Comparison of ENCODE assay signal across 15 cellular contexts in the genomic region with DNA sequence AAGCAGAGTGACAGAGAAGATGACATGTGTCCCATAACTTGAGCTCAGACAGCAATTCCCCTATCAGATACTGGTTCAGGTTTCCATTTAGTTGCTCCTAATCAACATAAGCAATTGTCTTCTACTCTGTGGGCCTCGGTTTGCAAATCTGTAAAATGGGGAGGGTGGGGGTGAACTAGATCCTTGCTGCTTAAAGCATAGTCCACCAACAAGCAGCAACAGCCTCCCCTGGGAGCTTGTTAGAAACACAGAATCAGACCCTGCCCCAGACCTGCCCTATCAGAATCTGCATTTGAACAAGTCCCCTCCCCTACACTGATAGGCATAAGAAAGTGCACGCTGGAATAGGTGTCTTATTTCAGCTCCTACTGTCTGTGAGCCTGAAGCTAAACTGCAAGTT.
"Had no signal": no experiment of that assay in that cellular context is flagged by ENCODE, and none has a peak within 500 bp of the region (broad histone marks: within the 10 kb centered on the region; RNA-seq: fewer than 3 reads in every experiment).

No MANE protein-coding gene starts in this region.

- FAIRE-seq: frontal cortex had no signal

- ATAC-seq: activated CD8-positive, alpha-beta T cell treated with anti-CD3 and anti-CD28 coated beads for 36 hours; activated T-cell treated with anti-CD3 and anti-CD28 coated beads, Interleukin-2, amount 50 U/mL, for 4 hours; left ventricle myocardium superior; naive thymus-derived CD8-positive, alpha-beta T cell; sciatic nerve; stimulated activated naive CD8-positive, alpha-beta T cell treated with anti-CD3 and anti-CD28 coated beads, Interleukin-15, amount 100 ng/mL, for 72 hours; upper lobe of right lung had no signal

- H3K4me1 ChIP-seq: adrenal gland, testis, upper lobe of right lung had no signal

- DNase-seq: activated CD4-positive, alpha-beta T cell treated with anti-CD3 and anti-CD28 coated beads for 48 hours; activated CD8-positive, alpha-beta T cell treated with anti-CD3 and anti-CD28 coated beads for 36 hours; activated effector memory CD4-positive, alpha-beta T cell treated with Interleukin-2 at 50 U/mL for 16 hours; activated T-cell treated with anti-CD3 and anti-CD28 coated beads, Interleukin-2, amount 50 U/mL, for 4 hours; adrenal gland; head of caudate nucleus; left ventricle myocardium superior; naive thymus-derived CD8-positive, alpha-beta T cell; stimulated activated naive CD8-positive, alpha-beta T cell treated with anti-CD3 and anti-CD28 coated beads, Interleukin-15, amount 100 ng/mL, for 72 hours; testis; upper lobe of right lung had no signal

- H3K27me3 ChIP-seq: adrenal gland, neutrophil, spleen, testis, upper lobe of right lung had no signal

- H3K36me3 ChIP-seq: adrenal gland, neutrophil, spleen, upper lobe of right lung had no signal

- H3K4me3 ChIP-seq: adrenal gland, spleen, testis, upper lobe of right lung had no signal

- H3K9me3 ChIP-seq: adrenal gland, neutrophil, spleen, testis, upper lobe of right lung had no signal

- H3K27ac ChIP-seq: adrenal gland, neutrophil, spleen, testis, upper lobe of right lung had no signal
